30 cellular contexts compared by ENCODE assay signal in genomic region chr3:70583682-70584081, GRCh38.
"Had no signal": no experiment of that assay in that cellular context is flagged by ENCODE, and none has a peak within 500 bp of the region (broad histone marks: within the 10 kb centered on the region; RNA-seq: fewer than 3 reads in every experiment).

No MANE protein-coding gene starts in this region.

- H3K9me3 ChIP-seq: SJCRH30 had no signal

- H3K27me3 ChIP-seq: brain microvascular endothelial cell, SJCRH30 had no signal

- H3K4me1 ChIP-seq: SJCRH30 had no signal

- H3K27me3 Mint-ChIP-seq: IgD-negative memory B cell had no signal

- H3K36me3 ChIP-seq: brain microvascular endothelial cell, SJCRH30, WERI-Rb-1 had no signal

- ATAC-seq: activated CD8-positive, alpha-beta T cell treated with anti-CD3 and anti-CD28 coated beads for 36 hours; activated T-cell treated with anti-CD3 and anti-CD28 coated beads, Interleukin-2, amount 50 U/mL, for 72 hours; activated T-helper 17 cell treated with anti-CD3 and anti-CD28 coated beads, Interleukin-2, amount 50 U/mL, for 72 hours; Panc1 had no signal

- H3K36me3 Mint-ChIP-seq: activated naive CD8-positive, alpha-beta T cell treated with anti-CD3 and anti-CD28 coated beads for 36 hours; IgD-negative memory B cell had no signal

- H3K9me3 Mint-ChIP-seq: activated CD4-positive, alpha-beta T cell treated with anti-CD3 and anti-CD28 coated beads, Interleukin-2, amount 10 ng/mL, durations not matched to agents 24 days and 14 days; activated CD8-positive, alpha-beta T cell treated with anti-CD3 and anti-CD28 coated beads for 36 hours; activated naive CD8-positive, alpha-beta T cell treated with anti-CD3 and anti-CD28 coated beads for 36 hours; activated T-cell treated with anti-CD3 and anti-CD28 coated beads, Interleukin-2, amount 50 U/mL, for 72 hours; activated T-helper 17 cell treated with anti-CD3 and anti-CD28 coated beads, Interleukin-2, amount 50 U/mL, for 72 hours had no signal

- H3K4me3 ChIP-seq: SJCRH30, SK-N-MC had no signal

- H3K27ac Mint-ChIP-seq: activated CD4-positive, alpha-beta T cell treated with anti-CD3 and anti-CD28 coated beads, Interleukin-2, amount 10 ng/mL, durations not matched to agents 24 days and 14 days; activated CD8-positive, alpha-beta T cell treated with anti-CD3 and anti-CD28 coated beads for 36 hours; activated naive CD8-positive, alpha-beta T cell treated with anti-CD3 and anti-CD28 coated beads for 36 hours; activated T-cell treated with anti-CD3 and anti-CD28 coated beads, Interleukin-2, amount 50 U/mL, for 72 hours; activated T-helper 17 cell treated with anti-CD3 and anti-CD28 coated beads, Interleukin-2, amount 50 U/mL, for 72 hours; IgD-negative memory B cell had no signal

- DNase-seq: activated CD4-positive, alpha-beta T cell treated with anti-CD3 and anti-CD28 coated beads, Interleukin-2, amount 10 ng/mL, durations not matched to agents 24 days and 14 days; activated CD4-positive, alpha-beta T cell treated with anti-CD3 and anti-CD28 coated beads, Interleukin-2, amount 50 U/mL, for 4 hours; activated CD8-positive, alpha-beta T cell treated with anti-CD3 and anti-CD28 coated beads for 36 hours; activated effector memory CD4-positive, alpha-beta T cell treated with anti-CD3 and anti-CD28 coated beads, Interleukin-2, amount 50 U/mL, for 16 hours; activated naive CD4-positive, alpha-beta T cell; activated naive CD4-positive, alpha-beta T cell treated with anti-CD3 and anti-CD28 coated beads, Interleukin-2, amount 50 U/mL, for 16 hours; activated naive CD8-positive, alpha-beta T cell treated with anti-CD3 and anti-CD28 coated beads for 36 hours; activated T-cell treated with anti-CD3 and anti-CD28 coated beads, Interleukin-2, amount 50 U/mL, for 1 hour; activated T-cell treated with anti-CD3 and anti-CD28 coated beads, Interleukin-2, amount 50 U/mL, for 72 hours; amniotic stem cell; aorta; brain microvascular endothelial cell; central memory CD4-positive, alpha-beta T cell; Karpas-422; KBM-7; NCI-H1105; NCI-H1436 treated with DMSO at 0.1 percent for 48 hours; NCI-H1694 treated with DMSO at 0.1 percent for 48 hours; NCI-H2029 treated with DMSO at 0.1 percent for 48 hours; NCI-H510A; NCI-H526; NCI-H774; SHP77; SJCRH30; T1000; WERI-Rb-1 had no signal

- H3K4me1 Mint-ChIP-seq: activated CD4-positive, alpha-beta T cell treated with anti-CD3 and anti-CD28 coated beads, Interleukin-2, amount 10 ng/mL, durations not matched to agents 24 days and 14 days; activated naive CD8-positive, alpha-beta T cell treated with anti-CD3 and anti-CD28 coated beads for 36 hours; activated T-helper 17 cell treated with anti-CD3 and anti-CD28 coated beads, Interleukin-2, amount 50 U/mL, for 72 hours; IgD-negative memory B cell had no signal

- H3K27ac ChIP-seq: brain microvascular endothelial cell, SJCRH30, SK-N-MC, WERI-Rb-1 had no signal

- H3K4me3 Mint-ChIP-seq: activated CD4-positive, alpha-beta T cell treated with anti-CD3 and anti-CD28 coated beads, Interleukin-2, amount 10 ng/mL, durations not matched to agents 24 days and 14 days; activated CD8-positive, alpha-beta T cell treated with anti-CD3 and anti-CD28 coated beads for 36 hours; activated naive CD8-positive, alpha-beta T cell treated with anti-CD3 and anti-CD28 coated beads for 36 hours; activated T-cell treated with anti-CD3 and anti-CD28 coated beads, Interleukin-2, amount 50 U/mL, for 72 hours; activated T-helper 17 cell treated with anti-CD3 and anti-CD28 coated beads, Interleukin-2, amount 50 U/mL, for 72 hours; IgD-negative memory B cell had no signal
